13 cellular contexts compared by ENCODE assay signal in the genomic region with DNA sequence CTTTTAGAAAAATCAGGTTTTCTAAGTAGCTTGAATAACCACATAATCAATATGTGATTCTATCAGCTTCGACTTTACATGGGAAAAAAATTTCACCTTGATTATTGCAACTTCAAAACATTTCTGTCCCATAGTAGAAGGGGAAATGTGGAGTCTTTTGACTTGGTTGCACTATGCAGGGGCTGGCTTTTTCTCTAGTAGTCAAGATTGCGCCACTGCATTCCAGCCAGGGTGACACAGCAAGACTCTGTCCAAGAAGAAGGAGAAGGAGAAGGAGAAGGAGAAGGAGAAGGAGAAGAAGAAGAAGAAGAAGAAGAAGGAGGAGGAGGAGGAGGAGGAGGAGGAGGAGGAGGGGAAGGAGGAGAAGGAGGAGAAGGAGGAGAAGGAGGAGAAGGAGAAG.
DNase-seq lines count a peak whose midpoint lies in the region; TF ChIP-seq lines count a peak whose summit lies in the region.
"Had no signal": no experiment of that assay in that cellular context is flagged by ENCODE, and none has a peak within 500 bp of the region (broad histone marks: within the 10 kb centered on the region; RNA-seq: fewer than 3 reads in every experiment).

No MANE protein-coding gene starts in this region.

- H3K4me1 ChIP-seq in breast epithelium (peaks cover 0 to 8% of the 10 kb centered on the region in 2 donors), right atrium auricular region (peaks cover 0 to 16% of the 10 kb centered on the region in 2 donors), uterus (no peaks in the 10 kb centered on the region), transverse colon (peaks cover 0 to 14% (median 0%) of the 10 kb centered on the region in 4 donors), OCI-LY7 (ENCODE audit: insufficient read depth, low read length, poor library complexity, severe bottlenecking) (no peaks in the 10 kb centered on the region)
- H3K4me1 ChIP-seq: parathyroid adenoma had no signal

- in situ Hi-C loops in transverse colon (cut with MboI; ENCODE audit: low pct_ligation_motif_present in 1 of 4, low pct_unique_long_range_greater_than_20kb in 1 of 4, low sequenced_read_pairs in 3 of 4): no loop called here

- H3K9me3 Mint-ChIP-seq in MCF 10A (ENCODE audit: unreplicated experiment): no peaks in the 10 kb centered on the region

- POLR2A ChIA-PET in MCF 10A (lab: Yijun Ruan, JAX) (no interaction called here), OCI-LY7 (lab: Charles Lee) (interaction anchor here (0.7 kb wide), 1 partner anchor 158 kb away, joined by 3 read pairs; no protein-coding TSS in a partner anchor)

- H3K36me3 ChIP-seq in breast epithelium (no peaks in the 10 kb centered on the region), right atrium auricular region (no peaks in the 10 kb centered on the region), uterus (no peaks in the 10 kb centered on the region), transverse colon (no peaks in the 10 kb centered on the region), OCI-LY7 (ENCODE audit: insufficient read depth, low read length) (no peaks in the 10 kb centered on the region)
- H3K36me3 ChIP-seq: adrenal gland had no signal

- H4K20me1 ChIP-seq in OCI-LY7 (ENCODE audit: insufficient read depth, low read length): no peaks in the 10 kb centered on the region

- no peaks in the 10 kb centered on the region for H3K27me3 ChIP-seq in breast epithelium
- no peaks in the 10 kb centered on the region for H3K27me3 ChIP-seq in right atrium auricular region
- H3K27me3 ChIP-seq in uterus: no peaks in the 10 kb centered on the region
- no peaks in the 10 kb centered on the region for H3K27me3 ChIP-seq in transverse colon
- H3K27me3 ChIP-seq: adrenal gland had no signal

- peaks cover 13% of the 10 kb centered on the region for H3K4me1 Mint-ChIP-seq in MCF 10A (ENCODE audit: insufficient read depth, unreplicated experiment)

- TF ChIP-seq POLR2A in breast epithelium (IDR thresholded peaks at IDR 0.05) (no peak), uterus (IDR thresholded peaks at IDR 0.05) (no peak), transverse colon (IDR thresholded peaks at IDR 0.05) (no peak)

- no peak overlapping the region for H3K27ac Mint-ChIP-seq in MCF 10A (ENCODE audit: low read depth, unreplicated experiment)

- no peak overlapping the region for H2AFZ ChIP-seq in OCI-LY7 (ENCODE audit: low read length)
- H2AFZ ChIP-seq: parathyroid adenoma had no signal

- H3K9me2 ChIP-seq in OCI-LY7 (ENCODE audit: insufficient read depth, low read length): no peaks in the 10 kb centered on the region

- H3K79me2 ChIP-seq in OCI-LY7 (ENCODE audit: insufficient read depth, low read depth, low read length): no peaks in the 10 kb centered on the region
- H3K79me2 ChIP-seq: parathyroid adenoma had no signal

- intact Hi-C loops in MCF 10A (cut with micrococcal nuclease): no loop called here
- intact Hi-C loops in breast epithelium (cut with DNase I; ENCODE audit: low total_unique reads): no loop called here
- intact Hi-C loops in uterus (cut with DNase I; ENCODE audit: low total_unique reads): no loop called here
- intact Hi-C loops in transverse colon (cut with DNase I; ENCODE audit: low total_unique reads): loop anchor here (5.0 kb wide), 1 partner anchor 188 kb away; no protein-coding TSS in a partner anchor
- intact Hi-C loops in OCI-LY7 (cut with micrococcal nuclease; ENCODE audit: unreplicated experiment): no loop called here

- H3K36me3 Mint-ChIP-seq in MCF 10A (ENCODE audit: insufficient read depth, unreplicated experiment): peaks cover 6% of the 10 kb centered on the region

- H3K27ac ChIP-seq in breast epithelium: no peak overlapping the region
- H3K27ac ChIP-seq in right atrium auricular region: no peak overlapping the region
- H3K27ac ChIP-seq in uterus: no peak overlapping the region
- no peak overlapping the region for H3K27ac ChIP-seq in transverse colon
- H3K27ac ChIP-seq in OCI-LY7 (ENCODE audit: low read depth, low read length, poor library complexity, severe bottlenecking): no peak overlapping the region
- H3K27ac ChIP-seq: adrenal gland, parathyroid adenoma had no signal

- BruUV-seq in MCF 10A (replicated peaks; lab: Mats Ljungman, UMichigan): no TSS peak
- BruUV-seq in OCI-LY7 (replicated peaks; lab: Mats Ljungman, UMichigan): no TSS peak

- no peak for TF ChIP-seq EP300 in transverse colon (IDR thresholded peaks at IDR 0.05; ENCODE audit: low read depth)

- DNase-seq in MCF 10A (ENCODE audit: unreplicated experiment) (peak; percentile 58), breast epithelium (ENCODE audit: low spot score in 2 of 2) (no peak), amniotic epithelial cell (ENCODE audit: low read depth) (peak; percentile 74), right atrium auricular region (ENCODE audit: low spot score) (peak; percentile 71), uterus (peak; percentile 46 to 64), NCI-H524 (lab: John Stamatoyannopoulos, UW) (no peak), transverse colon (no peak), OCI-LY7 (ENCODE audit: low spot score) (no peak)
- DNase-seq: activated CD8-positive, alpha-beta memory T cell treated with anti-CD3 and anti-CD28 coated beads, Interleukin-2, amount 50 U/mL, for 48 hours; MM.1S; NCI-H446 had no signal

- H3K27me3 Mint-ChIP-seq in MCF 10A (ENCODE audit: insufficient read depth, unreplicated experiment): no peaks in the 10 kb centered on the region

- CTCF ChIA-PET in MCF 10A (lab: Yijun Ruan, JAX): no interaction called here
- CTCF ChIA-PET in OCI-LY7 (lab: Charles Lee; ENCODE audit: unreplicated experiment): no interaction called here

- no peak overlapping the region for H3K4me3 Mint-ChIP-seq in MCF 10A (ENCODE audit: unreplicated experiment)

- H3K4me3 ChIP-seq in breast epithelium (no peak overlapping the region), right atrium auricular region (no peak overlapping the region), uterus (no peak overlapping the region), transverse colon (no peak overlapping the region), OCI-LY7 (ENCODE audit: low read depth, low read length, poor library complexity, severe bottlenecking) (no peak overlapping the region)
- H3K4me3 ChIP-seq: adrenal gland had no signal

- H3K4me2 ChIP-seq in OCI-LY7 (ENCODE audit: low read length): no peak overlapping the region

- WGBS in transverse colon (ENCODE audit: low coverage in 1 of 2), 2 donors: 85 to 94% methylated on average over 2 of the region's 2 CpGs

- TF ChIP-seq CTCF in MCF 10A (IDR thresholded peaks at IDR 0.05; ENCODE audit: unreplicated experiment): no peak
- TF ChIP-seq CTCF in breast epithelium (IDR thresholded peaks at IDR 0.05): no peak
- no peak for TF ChIP-seq CTCF in right atrium auricular region (IDR thresholded peaks at IDR 0.05)
- TF ChIP-seq CTCF in uterus (IDR thresholded peaks at IDR 0.05): no peak
- no peak for TF ChIP-seq CTCF in transverse colon (IDR thresholded peaks at IDR 0.05)
- no peak for TF ChIP-seq CTCF in OCI-LY7 (conservative IDR thresholded peaks at IDR 0.05; ENCODE audit: low read length)

- H3K9me3 ChIP-seq in breast epithelium (no peaks in the 10 kb centered on the region), right atrium auricular region (no peaks in the 10 kb centered on the region), uterus (no peaks in the 10 kb centered on the region), transverse colon (no peaks in the 10 kb centered on the region), OCI-LY7 (ENCODE audit: low read length) (no peaks in the 10 kb centered on the region)
- H3K9me3 ChIP-seq: adrenal gland had no signal

Comparison
In these comparisons a context has a peak if more than half of its experiments do, and no peak if none do; other contexts are left out.
1. DNase-seq: peak in MCF 10A (single experiment), amniotic epithelial cell (single experiment), right atrium auricular region (single experiment) and uterus (2 of 2); none in breast epithelium (0 of 2), NCI-H524 (0 of 2), transverse colon (single experiment) and OCI-LY7 (single experiment).